8 cellular contexts compared by ENCODE assay signal in the genomic region with DNA sequence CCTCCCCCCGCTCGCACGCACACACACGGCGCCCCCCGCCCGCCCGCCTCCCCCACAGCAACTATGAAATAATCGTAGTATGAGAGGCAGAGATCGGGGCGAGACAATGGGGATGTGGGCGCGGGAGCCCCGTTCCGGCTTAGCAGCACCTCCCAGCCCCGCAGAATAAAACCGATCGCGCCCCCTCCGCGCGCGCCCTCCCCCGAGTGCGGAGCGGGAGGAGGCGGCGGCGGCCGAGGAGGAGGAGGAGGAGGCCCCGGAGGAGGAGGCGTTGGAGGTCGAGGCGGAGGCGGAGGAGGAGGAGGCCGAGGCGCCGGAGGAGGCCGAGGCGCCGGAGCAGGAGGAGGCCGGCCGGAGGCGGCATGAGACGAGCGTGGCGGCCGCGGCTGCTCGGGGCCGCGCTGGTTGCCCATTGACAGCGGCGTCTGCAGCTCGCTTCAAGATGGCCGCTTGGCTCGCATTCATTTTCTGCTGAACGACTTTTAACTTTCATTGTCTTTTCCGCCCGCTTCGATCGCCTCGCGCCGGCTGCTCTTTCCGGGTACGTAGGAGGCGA. TPM values are rescaled to one million over a fixed set of nuclear protein-coding genes. Genes with fewer than 3 reads are reported as not detected.
DNase-seq lines count a peak whose midpoint lies in the region; ATAC-seq and TF ChIP-seq lines count a peak whose summit lies in the region.

No MANE protein-coding gene starts in this region.

- peak overlapping the region; percentile 88 for H3K4me3 Mint-ChIP-seq in CD8-positive, alpha-beta T cell
- H3K4me3 Mint-ChIP-seq in activated T-cell treated with anti-CD3 and anti-CD28 coated beads, Interleukin-2, amount 50 U/mL, for 72 hours = peak overlapping the region; percentile 83

- TF ChIP-seq POLR2A in testis (IDR thresholded peaks at IDR 0.05) = no peak

- no peaks in the 10 kb centered on the region for H3K9me3 Mint-ChIP-seq in CD8-positive, alpha-beta T cell
- no peaks in the 10 kb centered on the region for H3K9me3 Mint-ChIP-seq in activated T-cell treated with anti-CD3 and anti-CD28 coated beads, Interleukin-2, amount 50 U/mL, for 72 hours

- peak in 4 of 7 experiments; percentile 60 to 78 (median 64) for DNase-seq in CD8-positive, alpha-beta T cell
- DNase-seq in NOMO-1 treated with dmso at 0.1 percent for 144 hours (lab: John Stamatoyannopoulos, UW; ENCODE audit: unreplicated experiment) (peak; percentile 65), testis (no peak)
- peak; percentile 66 to 68 for DNase-seq in activated T-cell treated with anti-CD3 and anti-CD28 coated beads, Interleukin-2, amount 50 U/mL, for 72 hours

- no peaks in the 10 kb centered on the region for H3K9me3 ChIP-seq in CD8-positive, alpha-beta T cell (ENCODE audit: low read length)
- H3K9me3 ChIP-seq in mucosa of stomach (ENCODE audit: control insufficient read depth, low read length) (no peaks in the 10 kb centered on the region), testis (no peaks in the 10 kb centered on the region)

- intact Hi-C loops in CD8-positive, alpha-beta T cell (cut with DNase I, micrococcal nuclease) = loop anchor here in 1 of 2 experiments (1.0 kb wide), 1 partner anchor 92 kb away; no protein-coding TSS in a partner anchor
- intact Hi-C loops in testis (cut with DNase I; ENCODE audit: low total_unique reads) = no loop called here

- peak overlapping the region; percentile 68 for H3K4me3 ChIP-seq in CD8-positive, alpha-beta T cell (ENCODE audit: low read depth, low read length)
- H3K4me3 ChIP-seq in mucosa of stomach (ENCODE audit: low read length) (peak overlapping the region; percentile 56), testis (peak overlapping the region; percentile 74 to 94)

- H3K36me3 Mint-ChIP-seq in CD8-positive, alpha-beta T cell = peaks cover 7% of the 10 kb centered on the region
- H3K36me3 Mint-ChIP-seq in activated T-cell treated with anti-CD3 and anti-CD28 coated beads, Interleukin-2, amount 50 U/mL, for 72 hours (ENCODE audit: insufficient read depth in 2 of 2) = peaks cover 11 to 17% of the 10 kb centered on the region in 2 donors

- peak overlapping the region; percentile 64 for H3K27ac ChIP-seq in CD8-positive, alpha-beta T cell (ENCODE audit: low read depth, low read length)
- peak overlapping the region; percentile 94 to 97 for H3K27ac ChIP-seq in testis

- POLR2A ChIA-PET in CD8-positive, alpha-beta T cell (lab: Charles Lee) = interaction anchor here (1.0 to 1.2 kb wide), 4 partner anchors 67 to 800 kb away, joined by 3 to 6 read pairs (median 4); no protein-coding TSS in a partner anchor

- WGBS in testis, 2 donors = 0 to 1% methylated on average over 24 to 68 of the region's 68 CpGs

- peak; percentile 37 for ATAC-seq in CD8-positive, alpha-beta T cell
- ATAC-seq in GM21423 (IDR thresholded peaks at IDR 0.05; ENCODE audit: unreplicated experiment) (peak; percentile 22), esophagus mucosa (peak; percentile 60), HG03196 (IDR thresholded peaks at IDR 0.05; ENCODE audit: unreplicated experiment) (no peak)
- peak; percentile 41 to 52 for ATAC-seq in activated T-cell treated with anti-CD3 and anti-CD28 coated beads, Interleukin-2, amount 50 U/mL, for 72 hours (replicated peaks in 1 of 2)

- no peaks in the 10 kb centered on the region for H3K36me3 ChIP-seq in CD8-positive, alpha-beta T cell (ENCODE audit: insufficient read depth, low read length)
- H3K36me3 ChIP-seq in mucosa of stomach (ENCODE audit: control insufficient read depth, insufficient read depth, low read length) (no peaks in the 10 kb centered on the region), testis (ENCODE audit: low read depth, missing control alignments) (no peaks in the 10 kb centered on the region)

- H3K9ac ChIP-seq in mucosa of stomach (ENCODE audit: low read length) = peak overlapping the region; percentile 89

- H3K4me1 ChIP-seq in CD8-positive, alpha-beta T cell (ENCODE audit: insufficient read depth, low read length) = peaks cover 51% of the 10 kb centered on the region
- H3K4me1 ChIP-seq in mucosa of stomach (ENCODE audit: control insufficient read depth, insufficient read depth, low read length) (peaks cover 20% of the 10 kb centered on the region), testis (peaks cover 36% of the 10 kb centered on the region)

- peaks cover 38% of the 10 kb centered on the region for H3K27me3 Mint-ChIP-seq in CD8-positive, alpha-beta T cell (ENCODE audit: low read depth)
- peaks cover 41% of the 10 kb centered on the region for H3K27me3 Mint-ChIP-seq in activated T-cell treated with anti-CD3 and anti-CD28 coated beads, Interleukin-2, amount 50 U/mL, for 72 hours (ENCODE audit: low read depth)

- no peak for TF ChIP-seq CTCF in CD8-positive, alpha-beta T cell (IDR thresholded peaks at IDR 0.05)
- no peak for TF ChIP-seq CTCF in testis (IDR thresholded peaks at IDR 0.05)

- CTCF ChIA-PET in CD8-positive, alpha-beta T cell (lab: Charles Lee) = no interaction called here

- peaks cover 34% of the 10 kb centered on the region for H3K27me3 ChIP-seq in CD8-positive, alpha-beta T cell (ENCODE audit: insufficient read depth, low read length)
- peaks cover 33% of the 10 kb centered on the region for H3K27me3 ChIP-seq in mucosa of stomach (ENCODE audit: control insufficient read depth, insufficient read depth, low read length)
- no peaks in the 10 kb centered on the region for H3K27me3 ChIP-seq in testis

- peak overlapping the region; percentile 90 for H3K27ac Mint-ChIP-seq in CD8-positive, alpha-beta T cell
- H3K27ac Mint-ChIP-seq in activated T-cell treated with anti-CD3 and anti-CD28 coated beads, Interleukin-2, amount 50 U/mL, for 72 hours = peak overlapping the region; percentile 68

- peaks cover 59% of the 10 kb centered on the region for H3K4me1 Mint-ChIP-seq in CD8-positive, alpha-beta T cell (ENCODE audit: low read depth)
- peaks cover 70% of the 10 kb centered on the region for H3K4me1 Mint-ChIP-seq in activated T-cell treated with anti-CD3 and anti-CD28 coated beads, Interleukin-2, amount 50 U/mL, for 72 hours (ENCODE audit: low read depth)

RNA-seq across cellular contexts. Expression of a gene that starts 0.3 kb away (rescaled TPM):
- total RNA-seq in CD8-positive, alpha-beta T cell = 10 to 100 TPM; 46.8 to 50.3 TPM
- total RNA-seq in activated T-cell treated with anti-CD3 and anti-CD28 coated beads, Interleukin-2, amount 50 U/mL, for 72 hours = 10 to 100 TPM; 83.4 to 87.5 TPM
- total RNA-seq in esophagus mucosa (13.0 TPM), testis (100 to 1,000 TPM; 111 to 120 TPM)
- 56.3 TPM for polyA plus RNA-seq in testis (ENCODE audit: insufficient read depth, low read depth, low replicate concordance)

RNA-seq across cellular contexts. Expression of a gene that starts 5.0 kb away (rescaled TPM):
- 10 to 100 TPM; 19.2 to 22.1 TPM for total RNA-seq in CD8-positive, alpha-beta T cell
- 100 to 1,000 TPM in 1 of 2 donors, 10 to 100 TPM in 1; 95.0 to 104 TPM for total RNA-seq in activated T-cell treated with anti-CD3 and anti-CD28 coated beads, Interleukin-2, amount 50 U/mL, for 72 hours
- total RNA-seq in esophagus mucosa (36.5 TPM), testis (10 to 100 TPM; 40.6 to 42.5 TPM)
- 70.2 TPM for polyA plus RNA-seq in testis (ENCODE audit: insufficient read depth, low read depth, low replicate concordance)

RNA-seq across cellular contexts. Expression of a gene that starts 24.1 kb away (rescaled TPM):
- not detected for total RNA-seq in CD8-positive, alpha-beta T cell
- under 1 TPM; 0.37 to 0.38 TPM for total RNA-seq in activated T-cell treated with anti-CD3 and anti-CD28 coated beads, Interleukin-2, amount 50 U/mL, for 72 hours
- total RNA-seq in esophagus mucosa (not detected), testis (100 to 1,000 TPM in 1 of 2 donors, 10 to 100 TPM in 1; 77.4 to 103 TPM)
- 258 TPM for polyA plus RNA-seq in testis (ENCODE audit: insufficient read depth, low read depth, low replicate concordance)

Comparison
In these comparisons a context has a peak if more than half of its experiments do, and no peak if none do; other contexts are left out.
1. RNA of a gene that starts 24.1 kb away (total RNA-seq): 77.4 to 103 TPM in testis; 0.37 to 0.38 TPM in activated T-cell treated with anti-CD3 and anti-CD28 coated beads, Interleukin-2, amount 50 U/mL, for 72 hours, not detected in CD8-positive, alpha-beta T cell and not detected in esophagus mucosa (single experiment); every median in the first group is over 10 times any median in the second.
2. Peak in every context shown above with its lines, with median percentiles within 50 percentile points of each other: H3K4me3 ChIP-seq.